Comparison of ENCODE assay signal across 13 cellular contexts in genomic region chr2:174586418-174586817, GRCh38. TPM values are rescaled to one million over a fixed set of nuclear protein-coding genes. Genes with fewer than 3 reads are reported as not detected.
A peak's percentile ranks its signal among the peaks of the same experiment; 100 is the strongest.
DNase-seq lines count a peak whose midpoint lies in the region.
"Had no signal": no experiment of that assay in that cellular context is flagged by ENCODE, and none has a peak within 500 bp of the region (broad histone marks: within the 10 kb centered on the region; RNA-seq: fewer than 3 reads in every experiment).

No MANE protein-coding gene starts in this region.

- H2BK12ac ChIP-seq in mesenchymal stem cell (ENCODE audit: low read length in 2 of 2): no peak overlapping the region

- no peak overlapping the region for H3K18ac ChIP-seq in mesenchymal stem cell (ENCODE audit: low read depth in 1 of 2, low read length in 2 of 2)

- H3K79me1 ChIP-seq in mesenchymal stem cell (replicated peaks; ENCODE audit: low read length, poor library complexity, severe bottlenecking): peaks cover 28% of the 10 kb centered on the region

- no peaks in the 10 kb centered on the region for H3K9me3 Mint-ChIP-seq in activated naive CD4-positive, alpha-beta T cell treated with anti-CD3 and anti-CD28 coated beads, Interleukin-2, amount 10 ng/mL, durations not matched to agents 7 days and 5 days
- H3K9me3 Mint-ChIP-seq in activated T-helper 1 cell treated with anti-CD3 and anti-CD28 coated beads, Interleukin-12 subunit alpha, Interleukin-12 subunit beta, Interleukin-2, Interleukin-4 antibody, amounts not matched to agents 30 ng/mL and 10 ng/mL and 1 ng/mL, durations not matched to agents 14 hours and 24 hours and 36 hours: no peaks in the 10 kb centered on the region

- H2AFZ ChIP-seq in mesenchymal stem cell (ENCODE audit: low read depth, low read length): no peak overlapping the region

- no peak overlapping the region for H3K27ac ChIP-seq in mesenchymal stem cell (ENCODE audit: low read length, poor library complexity, severe bottlenecking)
- peak overlapping the region; percentile 52 for H3K27ac ChIP-seq in urinary bladder (ENCODE audit: low read depth)
- H3K27ac ChIP-seq: brain microvascular endothelial cell had no signal

- peak overlapping the region; percentile 42 for H3K27ac Mint-ChIP-seq in activated naive CD4-positive, alpha-beta T cell treated with anti-CD3 and anti-CD28 coated beads, Interleukin-2, amount 10 ng/mL, durations not matched to agents 7 days and 5 days
- H3K27ac Mint-ChIP-seq in activated T-helper 1 cell treated with anti-CD3 and anti-CD28 coated beads, Interleukin-12 subunit alpha, Interleukin-12 subunit beta, Interleukin-2, Interleukin-4 antibody, amounts not matched to agents 30 ng/mL and 10 ng/mL and 1 ng/mL, durations not matched to agents 14 hours and 24 hours and 36 hours: peak overlapping the region; percentile 69

- H4K8ac ChIP-seq in mesenchymal stem cell (ENCODE audit: low read length): peak overlapping the region; percentile 35

- H3K4me3 ChIP-seq in mesenchymal stem cell (ENCODE audit: insufficient read depth in 1 of 2, low read depth in 1 of 2, low read length in 2 of 2) (no peak overlapping the region), urinary bladder (ENCODE audit: low read depth, low read length) (no peak overlapping the region)
- H3K4me3 ChIP-seq: transverse colon had no signal

- H3K14ac ChIP-seq in mesenchymal stem cell (ENCODE audit: low read length in 2 of 2): no peak overlapping the region

- CTCF ChIA-PET in activated naive CD4-positive, alpha-beta T cell treated with anti-CD3 and anti-CD28 coated beads, Interleukin-2, amount 10 ng/mL, durations not matched to agents 7 days and 5 days (lab: Charles Lee): interaction anchor here (0.8 to 1.7 kb wide), 3 partner anchors 8 to 30 kb away, joined by 4 to 6 read pairs (median 5); no protein-coding TSS in a partner anchor

- H3K9ac ChIP-seq in mesenchymal stem cell (ENCODE audit: low read length): no peak overlapping the region

- no peak overlapping the region for H3K4me3 Mint-ChIP-seq in activated naive CD4-positive, alpha-beta T cell treated with anti-CD3 and anti-CD28 coated beads, Interleukin-2, amount 10 ng/mL, durations not matched to agents 7 days and 5 days
- H3K4me3 Mint-ChIP-seq in activated T-helper 1 cell treated with anti-CD3 and anti-CD28 coated beads, Interleukin-12 subunit alpha, Interleukin-12 subunit beta, Interleukin-2, Interleukin-4 antibody, amounts not matched to agents 30 ng/mL and 10 ng/mL and 1 ng/mL, durations not matched to agents 14 hours and 24 hours and 36 hours: no peak overlapping the region

- H3K4me1 Mint-ChIP-seq in activated naive CD4-positive, alpha-beta T cell treated with anti-CD3 and anti-CD28 coated beads, Interleukin-2, amount 10 ng/mL, durations not matched to agents 7 days and 5 days: peaks cover 89% of the 10 kb centered on the region
- peaks cover 78% of the 10 kb centered on the region for H3K4me1 Mint-ChIP-seq in activated T-helper 1 cell treated with anti-CD3 and anti-CD28 coated beads, Interleukin-12 subunit alpha, Interleukin-12 subunit beta, Interleukin-2, Interleukin-4 antibody, amounts not matched to agents 30 ng/mL and 10 ng/mL and 1 ng/mL, durations not matched to agents 14 hours and 24 hours and 36 hours (ENCODE audit: low read depth)

- no peak overlapping the region for H2AK5ac ChIP-seq in mesenchymal stem cell (ENCODE audit: low read length, severe bottlenecking)

- H3K9me3 ChIP-seq in mesenchymal stem cell (ENCODE audit: control insufficient read depth, low read length): no peaks in the 10 kb centered on the region
- H3K9me3 ChIP-seq: transverse colon had no signal

- H3K36me3 Mint-ChIP-seq in activated naive CD4-positive, alpha-beta T cell treated with anti-CD3 and anti-CD28 coated beads, Interleukin-2, amount 10 ng/mL, durations not matched to agents 7 days and 5 days: peaks cover 70% of the 10 kb centered on the region
- peaks cover 65% of the 10 kb centered on the region for H3K36me3 Mint-ChIP-seq in activated T-helper 1 cell treated with anti-CD3 and anti-CD28 coated beads, Interleukin-12 subunit alpha, Interleukin-12 subunit beta, Interleukin-2, Interleukin-4 antibody, amounts not matched to agents 30 ng/mL and 10 ng/mL and 1 ng/mL, durations not matched to agents 14 hours and 24 hours and 36 hours (ENCODE audit: low read depth)

- no peaks in the 10 kb centered on the region for H3K27me3 ChIP-seq in mesenchymal stem cell (ENCODE audit: control insufficient read depth in 1 of 2, insufficient read depth in 1 of 2, low read length in 2 of 2)
- H3K27me3 ChIP-seq: brain microvascular endothelial cell, transverse colon had no signal

- no peak overlapping the region for H3K4me2 ChIP-seq in mesenchymal stem cell (ENCODE audit: low read length, poor library complexity, severe bottlenecking)

- peak overlapping the region; percentile 76 for H4K91ac ChIP-seq in mesenchymal stem cell (ENCODE audit: low read length)

- peaks cover 3 to 36% of the 10 kb centered on the region in 2 experiments for H3K36me3 ChIP-seq in mesenchymal stem cell (ENCODE audit: control insufficient read depth in 1 of 2, insufficient read depth in 2 of 2, low read depth in 1 of 2, low read length in 2 of 2)
- peaks cover 2% of the 10 kb centered on the region for H3K36me3 ChIP-seq in urinary bladder (ENCODE audit: insufficient read depth)

- no peak overlapping the region for H3K4ac ChIP-seq in mesenchymal stem cell (ENCODE audit: low read depth in 1 of 2, low read length in 2 of 2)

- no peak overlapping the region for H3K23ac ChIP-seq in mesenchymal stem cell (ENCODE audit: low read length in 2 of 2)

- no peak overlapping the region for H2BK120ac ChIP-seq in mesenchymal stem cell (ENCODE audit: low read depth, low read length)

- peaks cover 7% of the 10 kb centered on the region for H3K4me1 ChIP-seq in mesenchymal stem cell (ENCODE audit: control insufficient read depth, insufficient read depth, low read depth, low read length)
- no peaks in the 10 kb centered on the region for H3K4me1 ChIP-seq in urinary bladder (ENCODE audit: insufficient read depth)

- H2BK5ac ChIP-seq in mesenchymal stem cell (ENCODE audit: low read depth, low read length, poor library complexity, severe bottlenecking): no peak overlapping the region

- H3K27me3 Mint-ChIP-seq in activated naive CD4-positive, alpha-beta T cell treated with anti-CD3 and anti-CD28 coated beads, Interleukin-2, amount 10 ng/mL, durations not matched to agents 7 days and 5 days: no peaks in the 10 kb centered on the region
- no peaks in the 10 kb centered on the region for H3K27me3 Mint-ChIP-seq in activated T-helper 1 cell treated with anti-CD3 and anti-CD28 coated beads, Interleukin-12 subunit alpha, Interleukin-12 subunit beta, Interleukin-2, Interleukin-4 antibody, amounts not matched to agents 30 ng/mL and 10 ng/mL and 1 ng/mL, durations not matched to agents 14 hours and 24 hours and 36 hours (ENCODE audit: insufficient read depth)

- intact Hi-C loops in activated T-helper 1 cell treated with anti-CD3 and anti-CD28 coated beads, Interleukin-12 subunit alpha, Interleukin-12 subunit beta, Interleukin-2, Interleukin-4 antibody, amounts not matched to agents 30 ng/mL and 10 ng/mL and 1 ng/mL, durations not matched to agents 14 hours and 24 hours and 36 hours (cut with micrococcal nuclease): no loop called here

- 88% methylated on average over 6 of the region's 6 CpGs for WGBS in mesenchymal stem cell
- WGBS in urinary bladder: 89% methylated on average over 6 of the region's 6 CpGs

- no peak for DNase-seq in activated naive CD4-positive, alpha-beta T cell treated with anti-CD3 and anti-CD28 coated beads, Interleukin-2, amount 10 ng/mL, durations not matched to agents 7 days and 5 days
- DNase-seq in activated naive CD4-positive, alpha-beta T cell (lab: John Stamatoyannopoulos, UW): no peak
- no peak for DNase-seq in activated T-helper 1 cell treated with anti-CD3 and anti-CD28 coated beads, Interleukin-12 subunit alpha, Interleukin-12 subunit beta, Interleukin-2, Interleukin-4 antibody, amounts not matched to agents 30 ng/mL and 10 ng/mL and 1 ng/mL, durations not matched to agents 14 hours and 24 hours and 36 hours (ENCODE audit: low spot score)
- DNase-seq in mesenchymal stem cell: no peak
- no peak for DNase-seq in HuH-7 (ENCODE audit: low spot score)
- no peak for DNase-seq in NCI-H2171 treated with DMSO at 0.1 percent for 48 hours (lab: John Stamatoyannopoulos, UW)
- DNase-seq in activated CD4-positive, CD25-positive, alpha-beta regulatory T cell (lab: John Stamatoyannopoulos, UW): no peak
- DNase-seq: brain microvascular endothelial cell, DMS 273 treated with DMSO at 0.1 percent for 48 hours, left ventricle myocardium superior, NCI-H774, transverse colon had no signal

- H2BK15ac ChIP-seq in mesenchymal stem cell (ENCODE audit: low read depth, poor library complexity, severe bottlenecking): no peak overlapping the region

RNA-seq across cellular contexts. Expression of gene WIPF1, which starts 11.2 kb away (rescaled TPM):
- 340 and 367 TPM in 2 replicates for total RNA-seq in activated T-helper 1 cell treated with anti-CD3 and anti-CD28 coated beads, Interleukin-12 subunit alpha, Interleukin-12 subunit beta, Interleukin-2, Interleukin-4 antibody, amounts not matched to agents 30 ng/mL and 10 ng/mL and 1 ng/mL, durations not matched to agents 14 hours and 24 hours and 36 hours
- polyA plus RNA-seq in mesenchymal stem cell (2013, experiment 1 of 2): 52.6 TPM
- polyA plus RNA-seq in mesenchymal stem cell (2013, experiment 2 of 2): 53.6 TPM
- 43.1 TPM for total RNA-seq in urinary bladder
- 45.0 TPM for polyA plus RNA-seq in urinary bladder
